ENCODE assay signal across 8 cellular contexts in genomic region chr1:26695417-26696190, GRCh38. TPM values are rescaled to one million over a fixed set of nuclear protein-coding genes. Genes with fewer than 3 reads are reported as not detected.
A peak's percentile ranks its signal among the peaks of the same experiment; 100 is the strongest.
DNase-seq lines count a peak whose midpoint lies in the region; ATAC-seq and TF ChIP-seq lines count a peak whose summit lies in the region.

Gene ARID1A (plus strand): TSS chr1:26696015. CDS start chr1:26696404, 389 bp downstream.

- in situ Hi-C loops in GM13977 (cut with MboI; ENCODE audit: low pct_unique_long_range_greater_than_20kb, low sequenced_read_pairs, unreplicated experiment) = no loop called here

- H3K36me3 ChIP-seq in left ventricle myocardium inferior (no peaks in the 10 kb centered on the region), upper lobe of left lung (no peaks in the 10 kb centered on the region)

- TF ChIP-seq CTCF in GM13977 (IDR thresholded peaks at IDR 0.05; ENCODE audit: extremely low read depth, insufficient read depth, missing control alignments) = no peak
- TF ChIP-seq CTCF in left ventricle myocardium inferior (IDR thresholded peaks at IDR 0.05; ENCODE audit: borderline replicate concordance) = peak; percentile 26
- no peak for TF ChIP-seq CTCF in progenitor cell of endocrine pancreas (IDR thresholded peaks at IDR 0.05; ENCODE audit: unreplicated experiment)
- TF ChIP-seq CTCF in upper lobe of left lung (IDR thresholded peaks at IDR 0.05) = peak; percentile 4 to 77 (median 24)

- H3K27me3 ChIP-seq in left ventricle myocardium inferior (ENCODE audit: low read depth) (no peaks in the 10 kb centered on the region), upper lobe of left lung (peaks cover 0 to 2% (median 0%) of the 10 kb centered on the region in 4 donors)

- peak within 1 kb of the TSS; percentile 90 for H3K4me3 ChIP-seq in left ventricle myocardium inferior
- peak within 1 kb of the TSS; percentile 68 to 95 (median 90) for H3K4me3 ChIP-seq in upper lobe of left lung

- H3K4me1 Mint-ChIP-seq in progenitor cell of endocrine pancreas (ENCODE audit: low read depth) = peaks cover 24% of the 10 kb centered on the region

- H3K4me1 ChIP-seq in left ventricle myocardium inferior (peaks cover 76% of the 10 kb centered on the region), upper lobe of left lung (peaks cover 47 to 59% (median 53%) of the 10 kb centered on the region in 4 donors)

- no peaks in the 10 kb centered on the region for H3K27me3 Mint-ChIP-seq in progenitor cell of endocrine pancreas

- intact Hi-C loops in T-helper 2 cell treated with Interferon-gamma antibody and Interleukin-4, amounts not matched to agents 100 ng/mL and 5 ng/mL, for 36 hours (cut with micrococcal nuclease) = loop anchor here (1.0 to 5.0 kb wide), 3 partner anchors 93 to 223 kb away; partner anchors contain the start of gene HMGN2
- intact Hi-C loops in left ventricle myocardium inferior (cut with micrococcal nuclease) = loop anchor here (5.0 kb wide), 1 partner anchor 92 kb away; the partner anchor contains the start of gene PIGV

- no peaks in the 10 kb centered on the region for H3K9me3 Mint-ChIP-seq in progenitor cell of endocrine pancreas (ENCODE audit: low read depth)

- ATAC-seq in HG02943 (IDR thresholded peaks at IDR 0.05; ENCODE audit: low read depth, unreplicated experiment) = peak; percentile 41
- peak; percentile 90 to 94 for ATAC-seq in upper lobe of left lung (ENCODE audit: low FRiP score in 2 of 2)

- peak within 1 kb of the TSS; percentile 76 for H3K4me3 Mint-ChIP-seq in progenitor cell of endocrine pancreas (ENCODE audit: low read depth)

- WGBS in upper lobe of left lung, 2 donors = 1% methylated on average over 52 of the region's 86 CpGs; no CpG with 5 or more reads in 1 of the 2 donors

- peak within 1 kb of the TSS; percentile 91 for H3K27ac ChIP-seq in angular gyrus (ENCODE audit: low read depth, low read length)
- peak within 1 kb of the TSS; percentile 99 for H3K27ac ChIP-seq in left ventricle myocardium inferior (replicated peaks)
- H3K27ac ChIP-seq in upper lobe of left lung = peak within 1 kb of the TSS; percentile 96 to 100 (median 97)

- TF ChIP-seq POLR2A in upper lobe of left lung (IDR thresholded peaks at IDR 0.05) = peak; percentile 72 to 97 (median 83)

- H3K36me3 Mint-ChIP-seq in progenitor cell of endocrine pancreas (ENCODE audit: insufficient read depth) = no peaks in the 10 kb centered on the region

- H3K27ac Mint-ChIP-seq in progenitor cell of endocrine pancreas = peak within 1 kb of the TSS; percentile 92

- H3K9me3 ChIP-seq in left ventricle myocardium inferior (replicated peaks) (no peaks in the 10 kb centered on the region), upper lobe of left lung (no peaks in the 10 kb centered on the region)

- DNase-seq in GM13977 (ENCODE audit: low spot score) (peak; percentile 88), NCI-H187 treated with DMSO at 0.1 percent for 48 hours (lab: John Stamatoyannopoulos, UW) (peak; percentile 68), left ventricle myocardium inferior (peak; percentile 96), progenitor cell of endocrine pancreas (ENCODE audit: low spot score, unreplicated experiment) (peak; percentile 95), upper lobe of left lung (peak; percentile 94 to 99)

- TF ChIP-seq EP300 in upper lobe of left lung (IDR thresholded peaks at IDR 0.05) = peak in 2 of 4 donors; percentile 42 to 73

RNA-seq across cellular contexts. Expression of gene ARID1A, which starts in this region (rescaled TPM):
- total RNA-seq in T-helper 2 cell treated with Interferon-gamma antibody and Interleukin-4, amounts not matched to agents 100 ng/mL and 5 ng/mL, for 36 hours = 135 and 138 TPM in 2 replicates
- total RNA-seq in left ventricle myocardium inferior = 31.7 TPM
- 174 and 186 TPM in 2 replicates for total RNA-seq in progenitor cell of endocrine pancreas
- 100 to 1,000 TPM in 1 of 6 donors, 10 to 100 TPM in 5; 61.3 to 102 (median 70.5) TPM for total RNA-seq in upper lobe of left lung

Comparison
In these comparisons a context has a peak if more than half of its experiments do, and no peak if none do; other contexts are left out.
1. Peak in every context shown above with its lines: DNase-seq, ATAC-seq, H3K4me3 ChIP-seq and H3K27ac ChIP-seq.
2. CTCF ChIP-seq: peak in left ventricle myocardium inferior (single experiment) and upper lobe of left lung (6 of 6); none in GM13977 (single experiment) and progenitor cell of endocrine pancreas (single experiment).